In genomic region chrX:150324035-150324728, GRCh38 we compare ENCODE assay signal across 12 cellular contexts. TPM values are rescaled to one million over a fixed set of nuclear protein-coding genes. Genes with fewer than 3 reads are reported as not detected.
DNase-seq lines count a peak whose midpoint lies in the region; ATAC-seq, FAIRE-seq and TF ChIP-seq lines count a peak whose summit lies in the region.
"Had no signal": no experiment of that assay in that cellular context is flagged by ENCODE, and none has a peak within 500 bp of the region (broad histone marks: within the 10 kb centered on the region; RNA-seq: fewer than 3 reads in every experiment).

No MANE protein-coding gene starts in this region.

- no peaks in the 10 kb centered on the region for H3K27me3 ChIP-seq in HepG2 (ENCODE audit: control insufficient read depth in 1 of 2, insufficient read depth in 2 of 2, low read length in 2 of 2)

- no TSS peak for BruUV-seq in HepG2 (replicated peaks; lab: Mats Ljungman, UMichigan)

- no peak for TF ChIP-seq RAD21 in HepG2 (CRISPR knock-in tag; IDR thresholded peaks at IDR 0.05)

- intact Hi-C loops in HepG2 (cut with micrococcal nuclease; ENCODE audit: unreplicated experiment): no loop called here

- no peaks in the 10 kb centered on the region for H3K36me3 ChIP-seq in HepG2 (replicated peaks in 1 of 2; ENCODE audit: control insufficient read depth in 1 of 2, insufficient read depth in 2 of 2, low read length in 2 of 2)

- peaks cover 11% of the 10 kb centered on the region for H3K4me1 Mint-ChIP-seq in endothelial cell (ENCODE audit: unreplicated experiment)
- peaks cover 5% of the 10 kb centered on the region for H3K4me1 Mint-ChIP-seq in T-helper 17 cell

- DNase-seq in COLO829 (ENCODE audit: low spot score): peak; percentile 55
- DNase-seq in LHCN-M2 (ENCODE audit: low read depth): peak; percentile 84
- DNase-seq in brain pericyte (ENCODE audit: low read depth, low spot score): peak; percentile 78
- peak; percentile 4 for DNase-seq in HepG2 (ENCODE audit: low spot score)
- DNase-seq in endothelial cell (ENCODE audit: low spot score): no peak
- DNase-seq in T-helper 17 cell: no peak
- DNase-seq: DND-41, T-cell had no signal

- ATAC-seq in HepG2 (no peak; the same call in 2 of the 3 replicates), T-helper 17 cell (no peak), GM19035 (IDR thresholded peaks at IDR 0.05; ENCODE audit: unreplicated experiment) (no peak), GM21515 (IDR thresholded peaks at IDR 0.05; ENCODE audit: unreplicated experiment) (no peak)
- ATAC-seq: T-cell had no signal

- in situ Hi-C loops in HepG2 (cut with HindIII; ENCODE audit: extremely low pct_ligation_motif_present, low pct_unique_long_range_greater_than_20kb): no loop called here

- no peaks in the 10 kb centered on the region for H3K9me3 Mint-ChIP-seq in endothelial cell (ENCODE audit: unreplicated experiment)

- H3K4me1 ChIP-seq in HepG2 (ENCODE audit: insufficient read depth, low read length): no peaks in the 10 kb centered on the region

- no peaks in the 10 kb centered on the region for H3K79me2 ChIP-seq in HepG2 (ENCODE audit: insufficient read depth, low read length)

- POLR2A ChIA-PET in HepG2 (lab: Yijun Ruan, JAX): no interaction called here

- WGBS in HepG2 (ENCODE audit: low lambda C conversion rate): 0% methylated on average over 1 of the region's 4 CpGs

- no peak overlapping the region for H3K27ac Mint-ChIP-seq in endothelial cell (ENCODE audit: unreplicated experiment)
- no peak overlapping the region for H3K27ac Mint-ChIP-seq in T-helper 17 cell
- H3K27ac Mint-ChIP-seq: T-cell had no signal

- CTCF ChIA-PET in HepG2 (lab: Yijun Ruan, JAX; ENCODE audit: low intra/inter-chr PET ratio, low total read pairs): no interaction called here

- H3K27me3 Mint-ChIP-seq in endothelial cell (ENCODE audit: unreplicated experiment) (no peaks in the 10 kb centered on the region), T-helper 17 cell (peaks cover 4% of the 10 kb centered on the region)

- TF ChIP-seq POLR2A in HepG2 (IDR thresholded peaks at IDR 0.05; ENCODE audit: insufficient read depth in 1 of 2, low read depth in 2 of 2, low read length in 2 of 2): no peak

- no peak for TF ChIP-seq CTCF in HepG2 (CRISPR knock-in tag; IDR thresholded peaks at IDR 0.05)
- TF ChIP-seq CTCF in endothelial cell (IDR thresholded peaks at IDR 0.05; ENCODE audit: unreplicated experiment): no peak

- H3K36me3 Mint-ChIP-seq in endothelial cell (ENCODE audit: low read depth, unreplicated experiment) (no peaks in the 10 kb centered on the region), T-helper 17 cell (ENCODE audit: low read depth) (no peaks in the 10 kb centered on the region)
- H3K36me3 Mint-ChIP-seq: T-cell had no signal

- TF ChIP-seq EP300 in HepG2 (IDR thresholded peaks at IDR 0.05; ENCODE audit: low read depth in 2 of 2, low read length in 2 of 2): no peak
- TF ChIP-seq EP300 in HepG2 (CRISPR knock-in tag; IDR thresholded peaks at IDR 0.05; ENCODE audit: borderline replicate concordance): no peak

- H3K9me3 ChIP-seq in HepG2 (ENCODE audit: low read length): no peaks in the 10 kb centered on the region
- no peaks in the 10 kb centered on the region for H3K9me3 ChIP-seq in T-helper 17 cell (ENCODE audit: control insufficient read depth, low read length, poor library complexity, severe bottlenecking)

- no peak for FAIRE-seq in HepG2 (lab: Jason Lieb, UNC)
- FAIRE-seq: frontal cortex had no signal

- no peak overlapping the region for H3K4me2 ChIP-seq in HepG2 (ENCODE audit: low read depth, low read length)

- no peak overlapping the region for H3K9ac ChIP-seq in HepG2 (ENCODE audit: insufficient read depth, low read depth, low read length)

- H3K27ac ChIP-seq in HepG2 (ENCODE audit: extremely low read length, insufficient read depth, low read length): no peak overlapping the region
- H3K27ac ChIP-seq: skin epidermis had no signal

- no peak overlapping the region for H3K4me3 Mint-ChIP-seq in endothelial cell (ENCODE audit: unreplicated experiment)
- no peak overlapping the region for H3K4me3 Mint-ChIP-seq in T-helper 17 cell
- H3K4me3 Mint-ChIP-seq: T-cell had no signal

- no peaks in the 10 kb centered on the region for H4K20me1 ChIP-seq in HepG2 (ENCODE audit: insufficient read depth, low read length)

- no peak overlapping the region for H2AFZ ChIP-seq in HepG2 (ENCODE audit: low read length)

- no peak overlapping the region for H3K4me3 ChIP-seq in HepG2 (replicated peaks in 1 of 3; ENCODE audit: insufficient read depth in 1 of 3, low read depth in 2 of 3, low read length in 3 of 3)
- H3K4me3 ChIP-seq: skin epidermis had no signal

TF ChIP-seq in HepG2, 621 proteins besides CTCF, POLR2A, EP300 and RAD21:
- no peak for TF ChIP-seq MLLT10 (CRISPR knock-in tag; IDR thresholded peaks at IDR 0.05)
- TF ChIP-seq ZNF704 (CRISPR knock-in tag; IDR thresholded peaks at IDR 0.05; ENCODE audit: borderline replicate concordance): no peak
- peak; percentile 51 for TF ChIP-seq FOSL2 (CRISPR knock-in tag; IDR thresholded peaks at IDR 0.05)

RNA-seq across cellular contexts. Expression of gene MAMLD1, which starts 38.9 kb away (rescaled TPM):
- 3.8 and 4.8 TPM in 2 replicates for total RNA-seq in LHCN-M2 (2014; rRNA removed)
- polyA plus RNA-seq in LHCN-M2 (2012): 9.9 TPM
- not detected in 2 replicates for total RNA-seq in HepG2 (2016; rRNA removed; fragmentation: Illumina TruSeq; extraction: Trizol)
- not detected in 2 replicates for total RNA-seq in HepG2 (2016; cell fraction: cytosol; rRNA removed; fragmentation: Illumina TruSeq; extraction: Trizol; ENCODE audit: low read depth)
- total RNA-seq in HepG2 (2016; cell fraction: insoluble cytoplasmic fraction; rRNA removed; fragmentation: Illumina TruSeq; extraction: Trizol): 0.06 TPM in 1 of 2 replicates, not detected in the other
- total RNA-seq in HepG2 (2016; cell fraction: membrane; rRNA removed; fragmentation: Illumina TruSeq; extraction: Trizol): not detected in 2 replicates
- not detected in 2 replicates for total RNA-seq in HepG2 (2016; cell fraction: nucleus; rRNA removed; fragmentation: Illumina TruSeq; extraction: Trizol)
- polyA plus RNA-seq in HepG2 (2011; rRNA removed): 0.01 TPM in 1 of 2 replicates, not detected in the other
- polyA plus RNA-seq in HepG2 (2011; cell fraction: cytosol; rRNA removed): not detected in 2 replicates
- polyA plus RNA-seq in HepG2 (2011; cell fraction: nucleus; rRNA removed): 0.05 TPM in 1 of 2 replicates, not detected in the other
- not detected in 2 replicates for polyA plus RNA-seq in HepG2 (2012)
- 0.03 TPM in 1 of 2 replicates, not detected in the other for polyA plus RNA-seq in HepG2 (2016; cell fraction: cytosol; fragmentation: Illumina TruSeq; extraction: Trizol; ENCODE audit: low read depth)
- not detected in 2 replicates for polyA plus RNA-seq in HepG2 (2016; cell fraction: insoluble cytoplasmic fraction; fragmentation: Illumina TruSeq; extraction: Trizol; ENCODE audit: low read depth)
- not detected in 2 replicates for polyA plus RNA-seq in HepG2 (2016; cell fraction: membrane; fragmentation: Illumina TruSeq; extraction: Trizol; ENCODE audit: low read depth)
- polyA plus RNA-seq in HepG2 (2016; cell fraction: nucleus; fragmentation: Illumina TruSeq; extraction: Trizol; ENCODE audit: insufficient read depth, low read depth): 0.20 TPM in 1 of 2 replicates, not detected in the other
- polyA minus RNA-seq in HepG2 (2011; rRNA and poly(A)+ RNA removed; ENCODE audit: low replicate concordance): 6.9 TPM in 1 of 2 replicates, not detected in the other
- not detected in 2 replicates for polyA minus RNA-seq in HepG2 (2011; cell fraction: cytosol; rRNA and poly(A)+ RNA removed)
- polyA minus RNA-seq in HepG2 (2011; cell fraction: nucleus; rRNA and poly(A)+ RNA removed): 0.13 TPM in 1 of 2 replicates, not detected in the other
- 2.8 TPM for total RNA-seq in endothelial cell (ENCODE audit: unreplicated experiment)
- 1 to 10 TPM; 1.7 to 1.9 TPM for total RNA-seq in T-helper 17 cell

Comparison
In these comparisons a context has a peak if more than half of its experiments do, and no peak if none do; other contexts are left out.
1. DNase-seq: peak in COLO829 (single experiment), LHCN-M2 (single experiment), brain pericyte (single experiment) and HepG2 (single experiment); none in endothelial cell (single experiment) and T-helper 17 cell (0 of 3).